ENCODE assay signal across 13 cellular contexts in genomic region chr3:129240436-129240835, GRCh38. TPM values are rescaled to one million over a fixed set of nuclear protein-coding genes. Genes with fewer than 3 reads are reported as not detected.
DNase-seq lines count a peak whose midpoint lies in the region; ATAC-seq and TF ChIP-seq lines count a peak whose summit lies in the region.
"Had no signal": no experiment of that assay in that cellular context is flagged by ENCODE, and none has a peak within 500 bp of the region (broad histone marks: within the 10 kb centered on the region; RNA-seq: fewer than 3 reads in every experiment).

No MANE protein-coding gene starts in this region.

- WGBS in suprapubic skin, result 25% methylated on average over 3 of the region's 3 CpGs

- H3K4me3 Mint-ChIP-seq in activated naive CD4-positive, alpha-beta T cell treated with anti-CD3 and anti-CD28 coated beads, Interleukin-2, amount 10 ng/mL, durations not matched to agents 7 days and 5 days, result no peak overlapping the region
- H3K4me3 Mint-ChIP-seq in activated naive CD4-positive, alpha-beta T cell treated with anti-CD3 and anti-CD28 coated beads for 36 hours, result no peak overlapping the region
- H3K4me3 Mint-ChIP-seq: activated naive CD4-positive, alpha-beta T cell treated with anti-CD3 and anti-CD28 coated beads, Interleukin-2, amount 50 U/mL, for 24 hours; B cell had no signal

- no peaks in the 10 kb centered on the region for H3K9me3 ChIP-seq in suprapubic skin

- no peak for TF ChIP-seq EP300 in suprapubic skin (IDR thresholded peaks at IDR 0.05)

- no peaks in the 10 kb centered on the region for H3K36me3 ChIP-seq in suprapubic skin

- no peak for TF ChIP-seq CTCF in suprapubic skin (IDR thresholded peaks at IDR 0.05)

- peaks cover 2% of the 10 kb centered on the region for H3K9me3 Mint-ChIP-seq in activated naive CD4-positive, alpha-beta T cell treated with anti-CD3 and anti-CD28 coated beads, Interleukin-2, amount 10 ng/mL, durations not matched to agents 7 days and 5 days
- no peaks in the 10 kb centered on the region for H3K9me3 Mint-ChIP-seq in activated naive CD4-positive, alpha-beta T cell treated with anti-CD3 and anti-CD28 coated beads for 36 hours
- H3K9me3 Mint-ChIP-seq: activated naive CD4-positive, alpha-beta T cell treated with anti-CD3 and anti-CD28 coated beads, Interleukin-2, amount 50 U/mL, for 24 hours had no signal

- H3K27me3 ChIP-seq in suprapubic skin, result no peaks in the 10 kb centered on the region

- CTCF ChIA-PET in activated naive CD4-positive, alpha-beta T cell treated with anti-CD3 and anti-CD28 coated beads, Interleukin-2, amount 10 ng/mL, durations not matched to agents 7 days and 5 days (lab: Charles Lee), result interaction anchor here (0.5 to 2.9 kb wide), 8 partner anchors 9 to 270 kb away, joined by 3 to 19 read pairs (median 5); partner anchors contain the start of gene COPG1
- CTCF ChIA-PET in activated naive CD4-positive, alpha-beta T cell treated with anti-CD3 and anti-CD28 coated beads for 36 hours (lab: Charles Lee), result interaction anchor here (0.7 to 2.3 kb wide), 5 partner anchors 12 to 270 kb away, joined by 3 to 8 read pairs (median 4); no protein-coding TSS in a partner anchor

- peak; percentile 76 for ATAC-seq in SK-N-SH treated with all-trans-retinoic acid at 6 μM for 48 hours
- ATAC-seq in GM21390 (IDR thresholded peaks at IDR 0.05; ENCODE audit: unreplicated experiment), result no peak
- ATAC-seq: HCT116 had no signal

- peaks cover 32% of the 10 kb centered on the region for H3K4me1 ChIP-seq in suprapubic skin

- TF ChIP-seq POLR2A in suprapubic skin (IDR thresholded peaks at IDR 0.05), result no peak

- intact Hi-C loops in activated naive CD4-positive, alpha-beta T cell treated with anti-CD3 and anti-CD28 coated beads for 36 hours (cut with micrococcal nuclease), result no loop called here

- peak overlapping the region; percentile 81 for H3K27ac ChIP-seq in suprapubic skin

- peaks cover 9% of the 10 kb centered on the region for H3K36me3 Mint-ChIP-seq in activated naive CD4-positive, alpha-beta T cell treated with anti-CD3 and anti-CD28 coated beads, Interleukin-2, amount 10 ng/mL, durations not matched to agents 7 days and 5 days
- no peaks in the 10 kb centered on the region for H3K36me3 Mint-ChIP-seq in activated naive CD4-positive, alpha-beta T cell treated with anti-CD3 and anti-CD28 coated beads for 36 hours (ENCODE audit: low read depth)
- H3K36me3 Mint-ChIP-seq: activated naive CD4-positive, alpha-beta T cell treated with anti-CD3 and anti-CD28 coated beads, Interleukin-2, amount 50 U/mL, for 24 hours had no signal

- no peaks in the 10 kb centered on the region for H3K27me3 Mint-ChIP-seq in activated naive CD4-positive, alpha-beta T cell treated with anti-CD3 and anti-CD28 coated beads, Interleukin-2, amount 10 ng/mL, durations not matched to agents 7 days and 5 days
- no peaks in the 10 kb centered on the region for H3K27me3 Mint-ChIP-seq in activated naive CD4-positive, alpha-beta T cell treated with anti-CD3 and anti-CD28 coated beads for 36 hours (ENCODE audit: low read depth)
- H3K27me3 Mint-ChIP-seq: activated naive CD4-positive, alpha-beta T cell treated with anti-CD3 and anti-CD28 coated beads, Interleukin-2, amount 50 U/mL, for 24 hours; B cell had no signal

- H3K4me1 Mint-ChIP-seq in activated naive CD4-positive, alpha-beta T cell treated with anti-CD3 and anti-CD28 coated beads, Interleukin-2, amount 10 ng/mL, durations not matched to agents 7 days and 5 days, result peaks cover 54% of the 10 kb centered on the region
- H3K4me1 Mint-ChIP-seq in activated naive CD4-positive, alpha-beta T cell treated with anti-CD3 and anti-CD28 coated beads for 36 hours (ENCODE audit: low read depth), result peaks cover 17% of the 10 kb centered on the region

- peak overlapping the region; percentile 99 for H3K27ac Mint-ChIP-seq in activated naive CD4-positive, alpha-beta T cell treated with anti-CD3 and anti-CD28 coated beads, Interleukin-2, amount 10 ng/mL, durations not matched to agents 7 days and 5 days
- H3K27ac Mint-ChIP-seq in activated naive CD4-positive, alpha-beta T cell treated with anti-CD3 and anti-CD28 coated beads for 36 hours, result no peak overlapping the region
- H3K27ac Mint-ChIP-seq: activated naive CD4-positive, alpha-beta T cell treated with anti-CD3 and anti-CD28 coated beads, Interleukin-2, amount 50 U/mL, for 24 hours; B cell had no signal

- no peak overlapping the region for H3K4me3 ChIP-seq in suprapubic skin

- no peak for DNase-seq in activated naive CD4-positive, alpha-beta T cell treated with anti-CD3 and anti-CD28 coated beads, Interleukin-2, amount 10 ng/mL, durations not matched to agents 7 days and 5 days
- DNase-seq in activated naive CD4-positive, alpha-beta T cell treated with anti-CD3 and anti-CD28 coated beads for 36 hours, result no peak
- DNase-seq in fibroblast of gingiva (ENCODE audit: low read depth) (peak; percentile 24), suprapubic skin (ENCODE audit: low spot score in 2 of 2) (no peak), SIG-M5 treated with dmso at 0.1 percent for 504 hours (lab: John Stamatoyannopoulos, UW; ENCODE audit: unreplicated experiment) (no peak), NCI-H446 (lab: John Stamatoyannopoulos, UW) (no peak)
- DNase-seq: GDM1, NCI-H2171 treated with DMSO at 0.1 percent for 48 hours had no signal

TF ChIP-seq in SK-N-SH treated with all-trans-retinoic acid at 6 μM for 48 hours, 23 proteins besides CTCF, POLR2A, EP300 and RAD21 (continues in another document):
- TF ChIP-seq TOX (CRISPR knock-in tag; IDR thresholded peaks at IDR 0.05; ENCODE audit: borderline replicate concordance), result no peak
- no peak for TF ChIP-seq ZFP3 (CRISPR knock-in tag; IDR thresholded peaks at IDR 0.05)
- no peak for TF ChIP-seq ISL1 (CRISPR knock-in tag; IDR thresholded peaks at IDR 0.05)
- no peak for TF ChIP-seq ZC3H10 (CRISPR knock-in tag; IDR thresholded peaks at IDR 0.05)
- TF ChIP-seq CSDC2 (CRISPR knock-in tag; IDR thresholded peaks at IDR 0.05), result no peak
- TF ChIP-seq ZFP30 (CRISPR knock-in tag; IDR thresholded peaks at IDR 0.05), result no peak
- no peak for TF ChIP-seq BACH2 (CRISPR knock-in tag; IDR thresholded peaks at IDR 0.05; ENCODE audit: borderline replicate concordance)
- no peak for TF ChIP-seq RARB (CRISPR knock-in tag; IDR thresholded peaks at IDR 0.05)
- TF ChIP-seq OSR1 (CRISPR knock-in tag; IDR thresholded peaks at IDR 0.05), result no peak
- TF ChIP-seq PPARA (CRISPR knock-in tag; IDR thresholded peaks at IDR 0.05; ENCODE audit: borderline replicate concordance), result no peak
- TF ChIP-seq SNAI2 (CRISPR knock-in tag; IDR thresholded peaks at IDR 0.05), result no peak
- no peak for TF ChIP-seq ESRRG (CRISPR knock-in tag; IDR thresholded peaks at IDR 0.05)
- no peak for TF ChIP-seq ZNF565 (CRISPR knock-in tag; conservative IDR thresholded peaks at IDR 0.05; ENCODE audit: low read depth)
- TF ChIP-seq ARNTL (CRISPR knock-in tag; IDR thresholded peaks at IDR 0.05; ENCODE audit: borderline replicate concordance, low read depth), result no peak
- TF ChIP-seq PATZ1 (CRISPR knock-in tag; IDR thresholded peaks at IDR 0.05; ENCODE audit: borderline replicate concordance), result no peak
- TF ChIP-seq CREB5 (CRISPR knock-in tag; IDR thresholded peaks at IDR 0.05; ENCODE audit: low read depth), result no peak
- no peak for TF ChIP-seq ZNF8 (CRISPR knock-in tag; IDR thresholded peaks at IDR 0.05)
- no peak for TF ChIP-seq CSRNP3 (CRISPR knock-in tag; IDR thresholded peaks at IDR 0.05)

RNA-seq across cellular contexts. Expression of gene COPG1, which starts 9.0 kb away (rescaled TPM):
- 100 to 1,000 TPM; 125 to 128 TPM for total RNA-seq in activated naive CD4-positive, alpha-beta T cell treated with anti-CD3 and anti-CD28 coated beads for 36 hours
- total RNA-seq in suprapubic skin, result 10 to 100 TPM; 77.1 to 95.3 (median 88.6) TPM

RNA-seq across cellular contexts. Expression of gene HMCES, which starts 38.2 kb away (rescaled TPM):
- total RNA-seq in activated naive CD4-positive, alpha-beta T cell treated with anti-CD3 and anti-CD28 coated beads for 36 hours, result 10 to 100 TPM; 35.0 to 35.8 TPM
- total RNA-seq in suprapubic skin, result 10 to 100 TPM; 25.1 to 34.5 (median 32.7) TPM

RNA-seq across cellular contexts. Expression of gene CNBP, which starts 56.7 kb away (rescaled TPM):
- 100 to 1,000 TPM; 490 to 500 TPM for total RNA-seq in activated naive CD4-positive, alpha-beta T cell treated with anti-CD3 and anti-CD28 coated beads for 36 hours
- 100 to 1,000 TPM; 361 to 504 (median 408) TPM for total RNA-seq in suprapubic skin
